ENCODE assay signal across 11 cellular contexts in the genomic region with DNA sequence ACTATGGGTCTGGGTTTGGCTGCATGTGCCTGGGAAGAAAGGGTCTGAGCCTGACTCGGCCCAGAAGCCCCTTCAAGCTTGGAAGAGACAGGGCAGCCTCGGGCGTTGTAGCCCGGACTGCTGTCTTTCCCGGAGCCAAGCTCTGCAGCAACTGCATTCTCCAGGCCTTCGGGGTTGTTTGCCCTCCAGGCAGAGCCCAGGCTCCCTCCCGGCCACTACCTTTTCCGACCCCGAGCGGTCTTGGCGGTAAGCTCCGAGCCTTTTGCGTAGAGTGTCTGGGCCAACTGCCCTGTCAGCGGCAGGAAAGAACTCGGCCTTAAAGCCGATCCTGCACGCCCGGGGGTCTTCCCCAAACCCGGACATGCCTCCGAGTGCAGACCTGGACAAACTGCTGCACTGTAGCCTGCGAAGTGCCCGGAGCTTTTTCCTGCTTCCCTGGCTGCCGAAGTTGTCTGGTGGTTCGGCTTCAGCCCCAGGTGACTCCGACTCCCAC.
A peak's percentile ranks its signal among the peaks of the same experiment; 100 is the strongest.
DNase-seq lines count a peak whose midpoint lies in the region; ATAC-seq, FAIRE-seq and TF ChIP-seq lines count a peak whose summit lies in the region.
"Had no signal": no experiment of that assay in that cellular context is flagged by ENCODE, and none has a peak within 500 bp of the region (broad histone marks: within the 10 kb centered on the region; RNA-seq: fewer than 3 reads in every experiment).

No MANE protein-coding gene starts in this region.

- ATAC-seq in RWPE2 (ENCODE audit: low read depth) = no peak; the same call in 2 of the 3 replicates

- H3K4me3 ChIP-seq in RWPE2 (ENCODE audit: severe bottlenecking) = no peak overlapping the region
- H3K4me3 ChIP-seq in iPS-11a (ENCODE audit: low read depth, low read length) = peak overlapping the region; percentile 13

- H3K27ac ChIP-seq in RWPE2 (ENCODE audit: poor library complexity, severe bottlenecking) = no peak overlapping the region
- H3K27ac ChIP-seq: ascending aorta, stomach had no signal

- H3K36me3 ChIP-seq in RWPE2 (ENCODE audit: low read depth) = no peaks in the 10 kb centered on the region
- H3K36me3 ChIP-seq: ascending aorta, stomach had no signal

- H3K9me3 ChIP-seq in RWPE2 (ENCODE audit: severe bottlenecking) = no peaks in the 10 kb centered on the region
- H3K9me3 ChIP-seq: ascending aorta had no signal

- no peaks in the 10 kb centered on the region for H3K4me1 ChIP-seq in RWPE2 (ENCODE audit: insufficient read depth, poor library complexity, severe bottlenecking)

- no peak for FAIRE-seq in RCC 7860 (lab: Jason Lieb, UNC)

- H3K27me3 ChIP-seq in RWPE2 (ENCODE audit: insufficient read depth, poor library complexity, severe bottlenecking) = peaks cover 99% of the 10 kb centered on the region

- no peak for TF ChIP-seq CTCF in RWPE2 (IDR thresholded peaks at IDR 0.05; ENCODE audit: poor library complexity, severe bottlenecking)

- peak; percentile 65 for DNase-seq in activated effector memory CD4-positive, alpha-beta T cell treated with anti-CD3 and anti-CD28 coated beads, Interleukin-2, amount 50 U/mL, for 16 hours
- DNase-seq in activated effector memory CD4-positive, alpha-beta T cell treated with Interleukin-2 at 50 U/mL for 16 hours = no peak
- DNase-seq in RWPE2 (ENCODE audit: low spot score) (peak; percentile 38), RCC 7860 (ENCODE audit: low spot score) (no peak), NOMO-1 (lab: John Stamatoyannopoulos, UW; ENCODE audit: unreplicated experiment in 2 of 2) (no peak), NCI-H446 treated with DMSO at 0.1 percent for 48 hours (lab: John Stamatoyannopoulos, UW) (no peak)
- DNase-seq in stimulated activated CD8-positive, alpha-beta memory T cell treated with anti-CD3 and anti-CD28 coated beads, Interleukin-4, amount 100 ng/mL, for 48 hours = peak; percentile 37
- DNase-seq: MM.1S, stomach had no signal

Comparison
In these comparisons a context has a peak if more than half of its experiments do, and no peak if none do; other contexts are left out.
1. DNase-seq: peak in activated effector memory CD4-positive, alpha-beta T cell treated with anti-CD3 and anti-CD28 coated beads, Interleukin-2, amount 50 U/mL, for 16 hours (single experiment), RWPE2 (single experiment) and stimulated activated CD8-positive, alpha-beta memory T cell treated with anti-CD3 and anti-CD28 coated beads, Interleukin-4, amount 100 ng/mL, for 48 hours (single experiment); none in activated effector memory CD4-positive, alpha-beta T cell treated with Interleukin-2 at 50 U/mL for 16 hours (single experiment), RCC 7860 (single experiment), NOMO-1 (0 of 2) and NCI-H446 treated with DMSO at 0.1 percent for 48 hours (single experiment).